ENCODE assay signal across 16 cellular contexts in the genomic region with DNA sequence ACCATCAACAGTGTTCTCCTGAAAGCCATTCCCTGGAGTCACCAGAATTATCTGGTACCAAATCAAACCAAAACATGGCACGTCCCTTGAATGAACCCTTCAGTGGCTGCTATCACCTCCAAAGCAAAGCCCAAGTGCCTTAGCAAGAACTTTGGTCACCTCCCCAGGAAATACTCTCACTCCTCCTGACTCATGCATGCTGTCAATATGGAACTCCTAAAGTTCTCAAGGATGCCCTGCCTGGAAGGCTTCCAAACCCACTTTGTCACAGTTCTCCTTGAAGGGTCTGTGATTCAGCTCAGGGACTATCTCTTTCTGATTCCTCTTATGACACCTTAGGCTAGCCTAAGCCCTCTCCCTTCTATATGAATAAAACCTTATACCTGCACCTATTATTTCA.
"Had no signal": no experiment of that assay in that cellular context is flagged by ENCODE, and none has a peak within 500 bp of the region (broad histone marks: within the 10 kb centered on the region; RNA-seq: fewer than 3 reads in every experiment).

No MANE protein-coding gene starts in this region.

- H3K27ac Mint-ChIP-seq: activated B cell treated with CpG ODN at 0.5 μM for 24 hours; activated CD8-positive, alpha-beta memory T cell treated with anti-CD3 and anti-CD28 coated beads, Interleukin-2, amount 10 ng/mL, durations not matched to agents 7 days and 5 days; naive thymus-derived CD4-positive, alpha-beta T cell; T-helper 1 cell treated with Interleukin-12 subunit alpha and Interleukin-12 subunit beta and Interleukin-4 antibody, amounts not matched to agents 30 μg/mL and 1 μg/mL, for 36 hours had no signal

- H2AFZ ChIP-seq: parathyroid adenoma had no signal

- H3K27ac ChIP-seq: colonic mucosa, gastrocnemius medialis, parathyroid adenoma, thyroid gland had no signal

- H3K9me3 ChIP-seq: colonic mucosa, gastrocnemius medialis, thyroid gland had no signal

- ATAC-seq: activated CD8-positive, alpha-beta memory T cell treated with anti-CD3 and anti-CD28 coated beads, Interleukin-2, amount 10 ng/mL, durations not matched to agents 7 days and 5 days; gastrocnemius medialis; left cardiac atrium; naive thymus-derived CD4-positive, alpha-beta T cell had no signal

- H3K4me3 ChIP-seq: colonic mucosa, gastrocnemius medialis, lung, thyroid gland had no signal

- H3K27me3 ChIP-seq: colonic mucosa, gastrocnemius medialis, thyroid gland had no signal

- H3K4me1 Mint-ChIP-seq: activated CD8-positive, alpha-beta memory T cell treated with anti-CD3 and anti-CD28 coated beads, Interleukin-2, amount 10 ng/mL, durations not matched to agents 7 days and 5 days had no signal

- H3K79me2 ChIP-seq: parathyroid adenoma had no signal

- H3K36me3 ChIP-seq: colonic mucosa, gastrocnemius medialis, thyroid gland had no signal

- H3K4me1 ChIP-seq: colonic mucosa, parathyroid adenoma, thyroid gland had no signal

- DNase-seq: activated B cell treated with CpG ODN at 0.5 μM for 24 hours; activated CD4-positive, alpha-beta T cell treated with anti-CD3 and anti-CD28 coated beads, Interleukin-2, amount 50 U/mL, for 4 hours; activated CD8-positive, alpha-beta memory T cell treated with anti-CD3 and anti-CD28 coated beads, Interleukin-2, amount 10 ng/mL, durations not matched to agents 7 days and 5 days; activated T-cell treated with anti-CD3 and anti-CD28 coated beads, Interleukin-2, amount 50 U/mL, for 48 hours; caudate nucleus; colonic mucosa; effector CD4-positive, alpha-beta T cell; gastrocnemius medialis; hypothalamus; left cardiac atrium; naive thymus-derived CD4-positive, alpha-beta T cell; stimulated activated CD4-positive, alpha-beta T cell treated with anti-CD3 and anti-CD28 coated beads, Interleukin-15, amount 100 ng/mL, for 24 hours; thyroid gland had no signal

- H3K9ac ChIP-seq: parathyroid adenoma had no signal

- H3K4me3 Mint-ChIP-seq: activated B cell treated with CpG ODN at 0.5 μM for 24 hours; activated CD8-positive, alpha-beta memory T cell treated with anti-CD3 and anti-CD28 coated beads, Interleukin-2, amount 10 ng/mL, durations not matched to agents 7 days and 5 days; naive thymus-derived CD4-positive, alpha-beta T cell; T-helper 1 cell treated with Interleukin-12 subunit alpha and Interleukin-12 subunit beta and Interleukin-4 antibody, amounts not matched to agents 30 μg/mL and 1 μg/mL, for 36 hours had no signal

- H3K27me3 Mint-ChIP-seq: activated B cell treated with CpG ODN at 0.5 μM for 24 hours had no signal
